9 cellular contexts compared by ENCODE assay signal in genomic region chr1:244837597-244838258, GRCh38. TPM values are rescaled to one million over a fixed set of nuclear protein-coding genes. Genes with fewer than 3 reads are reported as not detected.
A peak's percentile ranks its signal among the peaks of the same experiment; 100 is the strongest.
DNase-seq lines count a peak whose midpoint lies in the region; ATAC-seq and TF ChIP-seq lines count a peak whose summit lies in the region.
"Had no signal": no experiment of that assay in that cellular context is flagged by ENCODE, and none has a peak within 500 bp of the region (broad histone marks: within the 10 kb centered on the region; RNA-seq: fewer than 3 reads in every experiment).

No MANE protein-coding gene starts in this region.

- H3K9ac ChIP-seq in iPS-20b (ENCODE audit: low read depth, low read length): peak overlapping the region; percentile 96; the same call in 1 of the 2 replicates

- intact Hi-C loops in left ventricle myocardium inferior (cut with micrococcal nuclease) (loop anchor here (10.0 kb wide), 1 partner anchor 137 kb away; no protein-coding TSS in a partner anchor), right cardiac atrium (cut with DNase I) (loop anchor here in 3 of 4 donors (2.0 to 10.0 kb wide), 3 partner anchors 23 to 207 kb away; no protein-coding TSS in a partner anchor), vagina (cut with DNase I) (loop anchor here (10.0 kb wide), 2 partner anchors 137 to 1573 kb away; no protein-coding TSS in a partner anchor)

- H3K36me3 ChIP-seq in left ventricle myocardium inferior (peaks cover 44% of the 10 kb centered on the region), iPS-20b (ENCODE audit: insufficient read depth, low read depth, low read length) (peaks cover 39% of the 10 kb centered on the region), vagina (peaks cover 0 to 16% of the 10 kb centered on the region in 2 donors)

- H3K27me3 ChIP-seq in left ventricle myocardium inferior (ENCODE audit: low read depth) (no peaks in the 10 kb centered on the region), right cardiac atrium (ENCODE audit: control insufficient read depth, insufficient read depth) (no peaks in the 10 kb centered on the region), iPS-20b (ENCODE audit: insufficient read depth, low read length) (no peaks in the 10 kb centered on the region), vagina (no peaks in the 10 kb centered on the region)

- peaks cover 51% of the 10 kb centered on the region for H3K4me1 Mint-ChIP-seq in T-helper 17 cell

- H3K4me3 ChIP-seq in left ventricle myocardium inferior (peak overlapping the region; percentile 79), right cardiac atrium (ENCODE audit: low read length) (no peak overlapping the region), iPS-20b (ENCODE audit: low read length) (peak overlapping the region; percentile 94), vagina (no peak overlapping the region), foreskin fibroblast (ENCODE audit: low read depth in 1 of 2, low read length in 2 of 2) (peak overlapping the region in 1 of 2 donors; percentile 74)

- TF ChIP-seq CTCF in left ventricle myocardium inferior (IDR thresholded peaks at IDR 0.05; ENCODE audit: borderline replicate concordance): no peak
- TF ChIP-seq CTCF in vagina (IDR thresholded peaks at IDR 0.05): no peak
- TF ChIP-seq CTCF in foreskin fibroblast (IDR thresholded peaks at IDR 0.05; ENCODE audit: low read depth, low read length): no peak

- TF ChIP-seq POLR2A in vagina (IDR thresholded peaks at IDR 0.05): no peak

- H3K4me1 ChIP-seq in left ventricle myocardium inferior (peaks cover 79% of the 10 kb centered on the region), right cardiac atrium (ENCODE audit: control insufficient read depth, insufficient read depth, low read length) (peaks cover 4% of the 10 kb centered on the region), iPS-20b (ENCODE audit: insufficient read depth, low read length) (peaks cover 11% of the 10 kb centered on the region; the same call in 1 of the 2 replicates), vagina (peaks cover 53% of the 10 kb centered on the region)

- peaks cover 5% of the 10 kb centered on the region for H3K36me3 Mint-ChIP-seq in T-helper 17 cell (ENCODE audit: low read depth)

- no peaks in the 10 kb centered on the region for H3K27me3 Mint-ChIP-seq in T-helper 17 cell

- DNase-seq in left ventricle myocardium inferior: no peak
- no peak for DNase-seq in right cardiac atrium
- DNase-seq in T-helper 17 cell: no peak
- DNase-seq in vagina (ENCODE audit: extremely low spot score in 2 of 2): no peak
- DNase-seq in retina: no peak
- no peak for DNase-seq in foreskin fibroblast
- DNase-seq: NCI-H187 treated with DMSO at 0.1 percent for 48 hours had no signal

- 77% methylated on average over 5 of the region's 5 CpGs for WGBS in right cardiac atrium

- H3K27ac ChIP-seq in left ventricle myocardium inferior (replicated peaks) (peak overlapping the region; percentile 99), right cardiac atrium (ENCODE audit: low read length) (no peak overlapping the region), iPS-20b (ENCODE audit: low read length) (no peak overlapping the region), vagina (peak overlapping the region; percentile 99)

- peak overlapping the region; percentile 98 for H3K27ac Mint-ChIP-seq in T-helper 17 cell

- H3K9me3 ChIP-seq in left ventricle myocardium inferior (replicated peaks) (no peaks in the 10 kb centered on the region), right cardiac atrium (ENCODE audit: control insufficient read depth, low read length) (no peaks in the 10 kb centered on the region), T-helper 17 cell (ENCODE audit: control insufficient read depth, low read length, poor library complexity, severe bottlenecking) (no peaks in the 10 kb centered on the region), iPS-20b (ENCODE audit: insufficient read depth, low read depth, low read length) (no peaks in the 10 kb centered on the region), vagina (no peaks in the 10 kb centered on the region)

- H3K4me3 Mint-ChIP-seq in T-helper 17 cell: peak overlapping the region; percentile 77

- no peak for ATAC-seq in right cardiac atrium
- ATAC-seq in T-helper 17 cell: no peak
- ATAC-seq in GM19351 (IDR thresholded peaks at IDR 0.05; ENCODE audit: unreplicated experiment): no peak

RNA-seq across cellular contexts. Expression of gene COX20, which starts 2.3 kb away (rescaled TPM):
- total RNA-seq in left ventricle myocardium inferior (68.8 TPM), right cardiac atrium (10 to 100 TPM; 57.8 to 68.5 (median 63.0) TPM), T-helper 17 cell (10 to 100 TPM; 24.4 to 24.8 TPM), vagina (24.1 TPM)
- polyA plus RNA-seq in right cardiac atrium: 121 TPM

RNA-seq across cellular contexts. Expression of gene HNRNPU, which starts 26.6 kb away (rescaled TPM):
- total RNA-seq in left ventricle myocardium inferior (167 TPM), right cardiac atrium (100 to 1,000 TPM; 180 to 194 (median 184) TPM), T-helper 17 cell (100 to 1,000 TPM; 440 to 563 TPM), vagina (293 TPM)
- polyA plus RNA-seq in right cardiac atrium: 112 TPM

Comparison
In these comparisons a context has a peak if more than half of its experiments do, and no peak if none do; other contexts are left out.
1. H3K27ac ChIP-seq: peak in left ventricle myocardium inferior (single experiment) and vagina (single experiment); none in right cardiac atrium (single experiment) and iPS-20b (single experiment).
2. H3K4me3 ChIP-seq: peak in left ventricle myocardium inferior (single experiment) and iPS-20b (single experiment); none in right cardiac atrium (single experiment) and vagina (0 of 2).